11 cellular contexts compared by ENCODE assay signal in genomic region chr2:17822452-17823117, GRCh38. TPM values are rescaled to one million over a fixed set of nuclear protein-coding genes. Genes with fewer than 3 reads are reported as not detected.
DNase-seq lines count a peak whose midpoint lies in the region; ATAC-seq and TF ChIP-seq lines count a peak whose summit lies in the region.
"Had no signal": no experiment of that assay in that cellular context is flagged by ENCODE, and none has a peak within 500 bp of the region (broad histone marks: within the 10 kb centered on the region; RNA-seq: fewer than 3 reads in every experiment).

No MANE protein-coding gene starts in this region.

- peak overlapping the region; percentile 84 for H3K27ac Mint-ChIP-seq in stimulated activated naive B cell treated with anti-CD40 and anti-IgM and Interleukin-4, amounts not matched to agents 10 μg/mL and 1 μg/mL and 100 μg/mL, for 72 hours
- H3K27ac Mint-ChIP-seq in mesothelial cell of epicardium = no peak overlapping the region
- H3K27ac Mint-ChIP-seq: activated CD4-positive, alpha-beta memory T cell treated with anti-CD3 and anti-CD28 coated beads for 36 hours; natural killer cell treated with Interleukin-12 subunit alpha and Interleukin-12 subunit beta and Interleukin-15 and Interleukin-18, amount 100 ng/mL, for 72 hours had no signal

- peak overlapping the region; percentile 4 to 32 for H3K4me3 Mint-ChIP-seq in stimulated activated naive B cell treated with anti-CD40 and anti-IgM and Interleukin-4, amounts not matched to agents 10 μg/mL and 1 μg/mL and 100 μg/mL, for 72 hours
- H3K4me3 Mint-ChIP-seq in mesothelial cell of epicardium = no peak overlapping the region
- H3K4me3 Mint-ChIP-seq: activated CD4-positive, alpha-beta memory T cell treated with anti-CD3 and anti-CD28 coated beads for 36 hours; natural killer cell treated with Interleukin-12 subunit alpha and Interleukin-12 subunit beta and Interleukin-15 and Interleukin-18, amount 100 ng/mL, for 72 hours had no signal

- ATAC-seq in GM19372 (IDR thresholded peaks at IDR 0.05; ENCODE audit: low read depth, unreplicated experiment) = peak; percentile 42
- peak; percentile 67 for ATAC-seq in HG02759 (IDR thresholded peaks at IDR 0.05; ENCODE audit: unreplicated experiment)
- peak; percentile 70 to 81 for ATAC-seq in stimulated activated naive B cell treated with anti-CD40 and anti-IgM and Interleukin-4, amounts not matched to agents 10 μg/mL and 1 μg/mL and 100 μg/mL, for 72 hours (replicated peaks)
- ATAC-seq: foreskin keratinocyte; natural killer cell treated with Interleukin-12 subunit alpha and Interleukin-12 subunit beta and Interleukin-15 and Interleukin-18, amount 100 ng/mL, for 72 hours had no signal

- peaks cover 42 to 76% of the 10 kb centered on the region in 2 donors for H3K4me1 Mint-ChIP-seq in stimulated activated naive B cell treated with anti-CD40 and anti-IgM and Interleukin-4, amounts not matched to agents 10 μg/mL and 1 μg/mL and 100 μg/mL, for 72 hours
- peaks cover 10% of the 10 kb centered on the region for H3K4me1 Mint-ChIP-seq in mesothelial cell of epicardium

- no peaks in the 10 kb centered on the region for H3K27me3 Mint-ChIP-seq in stimulated activated naive B cell treated with anti-CD40 and anti-IgM and Interleukin-4, amounts not matched to agents 10 μg/mL and 1 μg/mL and 100 μg/mL, for 72 hours
- H3K27me3 Mint-ChIP-seq in mesothelial cell of epicardium (ENCODE audit: low read depth) = peaks cover 14% of the 10 kb centered on the region

- peak; percentile 30 for DNase-seq in SK-MEL-5 (ENCODE audit: low read depth, low spot score)
- no peak for DNase-seq in stimulated activated naive B cell treated with anti-CD40 and anti-IgM and Interleukin-4, amounts not matched to agents 10 μg/mL and 1 μg/mL and 100 μg/mL, for 72 hours
- no peak for DNase-seq in inferior parietal cortex (ENCODE audit: extremely low spot score)
- no peak for DNase-seq in SW480 (ENCODE audit: low spot score)
- no peak for DNase-seq in mesothelial cell of epicardium (ENCODE audit: low spot score in 2 of 2, unreplicated experiment in 2 of 2)
- DNase-seq: activated CD4-positive, alpha-beta memory T cell treated with anti-CD3 and anti-CD28 coated beads for 36 hours; foreskin keratinocyte had no signal

- TF ChIP-seq CTCF in mesothelial cell of epicardium (IDR thresholded peaks at IDR 0.05; ENCODE audit: unreplicated experiment) = no peak

- H3K9me3 Mint-ChIP-seq in stimulated activated naive B cell treated with anti-CD40 and anti-IgM and Interleukin-4, amounts not matched to agents 10 μg/mL and 1 μg/mL and 100 μg/mL, for 72 hours = peaks cover 0 to 4% of the 10 kb centered on the region in 2 donors
- no peaks in the 10 kb centered on the region for H3K9me3 Mint-ChIP-seq in mesothelial cell of epicardium
- H3K9me3 Mint-ChIP-seq: activated CD4-positive, alpha-beta memory T cell treated with anti-CD3 and anti-CD28 coated beads for 36 hours; natural killer cell treated with Interleukin-12 subunit alpha and Interleukin-12 subunit beta and Interleukin-15 and Interleukin-18, amount 100 ng/mL, for 72 hours had no signal

- in situ Hi-C loops in SK-MEL-5 (cut with HindIII; ENCODE audit: low pct_unique_long_range_greater_than_20kb, low sequenced_read_pairs) = no loop called here

- peaks cover 3 to 5% of the 10 kb centered on the region in 2 donors for H3K36me3 Mint-ChIP-seq in stimulated activated naive B cell treated with anti-CD40 and anti-IgM and Interleukin-4, amounts not matched to agents 10 μg/mL and 1 μg/mL and 100 μg/mL, for 72 hours
- H3K36me3 Mint-ChIP-seq in mesothelial cell of epicardium = no peaks in the 10 kb centered on the region
- H3K36me3 Mint-ChIP-seq: activated CD4-positive, alpha-beta memory T cell treated with anti-CD3 and anti-CD28 coated beads for 36 hours; natural killer cell treated with Interleukin-12 subunit alpha and Interleukin-12 subunit beta and Interleukin-15 and Interleukin-18, amount 100 ng/mL, for 72 hours had no signal

RNA-seq across cellular contexts. Expression of gene MSGN1, which starts 6.3 kb away (rescaled TPM):
- not detected in 2 replicates for total RNA-seq in SK-MEL-5 (2014; rRNA removed; shearing (Covaris generic))
- polyA plus RNA-seq in SK-MEL-5 (2015; cell fraction: cytosol; rRNA removed) = not detected in 2 replicates
- polyA plus RNA-seq in SK-MEL-5 (2015; cell fraction: nucleus; rRNA removed) = not detected in 2 replicates
- not detected in 3 replicates for total RNA-seq in mesothelial cell of epicardium
- total RNA-seq: activated CD4-positive, alpha-beta memory T cell treated with anti-CD3 and anti-CD28 coated beads for 36 hours; foreskin keratinocyte; natural killer cell treated with Interleukin-12 subunit alpha and Interleukin-12 subunit beta and Interleukin-15 and Interleukin-18, amount 100 ng/mL, for 72 hours; RPMI7951 had no signal
- polyA plus RNA-seq: foreskin keratinocyte had no signal

RNA-seq across cellular contexts. Expression of gene KCNS3, which starts 55.9 kb away (rescaled TPM):
- total RNA-seq in SK-MEL-5 (2014; rRNA removed; shearing (Covaris generic)) = 33.2 and 35.0 TPM in 2 replicates
- polyA plus RNA-seq in SK-MEL-5 (2015; cell fraction: cytosol; rRNA removed) = 30.8 and 52.9 TPM in 2 replicates
- polyA plus RNA-seq in SK-MEL-5 (2015; cell fraction: nucleus; rRNA removed) = 14.1 and 15.8 TPM in 2 replicates
- total RNA-seq in mesothelial cell of epicardium = 2.4 to 3.1 TPM (median 2.7 TPM) in 3 replicates
- total RNA-seq: natural killer cell treated with Interleukin-12 subunit alpha and Interleukin-12 subunit beta and Interleukin-15 and Interleukin-18, amount 100 ng/mL, for 72 hours had no signal
